ENCODE assay signal across 10 cellular contexts in genomic region chr22:45218974-45219373, GRCh38.
DNase-seq lines count a peak whose midpoint lies in the region; ATAC-seq and TF ChIP-seq lines count a peak whose summit lies in the region.
"Had no signal": no experiment of that assay in that cellular context is flagged by ENCODE, and none has a peak within 500 bp of the region (broad histone marks: within the 10 kb centered on the region; RNA-seq: fewer than 3 reads in every experiment).

No MANE protein-coding gene starts in this region.

- ATAC-seq in GM18868 (IDR thresholded peaks at IDR 0.05; ENCODE audit: unreplicated experiment), result peak; percentile 61
- ATAC-seq in GM18520 (IDR thresholded peaks at IDR 0.05; ENCODE audit: unreplicated experiment), result no peak
- no peak for ATAC-seq in HG03095 (IDR thresholded peaks at IDR 0.05; ENCODE audit: unreplicated experiment)

- peaks cover 28% of the 10 kb centered on the region for H3K4me1 Mint-ChIP-seq in nephron progenitor cell

- no peaks in the 10 kb centered on the region for H3K9me3 Mint-ChIP-seq in nephron progenitor cell

- H3K27me3 Mint-ChIP-seq in nephron progenitor cell (ENCODE audit: low read depth, poor library complexity), result peaks cover 9% of the 10 kb centered on the region

- no peaks in the 10 kb centered on the region for H3K36me3 Mint-ChIP-seq in nephron progenitor cell (ENCODE audit: low read depth)

- H3K27ac Mint-ChIP-seq in nephron progenitor cell, result no peak overlapping the region

- H3K4me3 ChIP-seq in fibroblast of mammary gland (ENCODE audit: control insufficient read depth, low read depth, low read length), result no peak overlapping the region
- H3K4me3 ChIP-seq: SK-N-MC, testis had no signal

- TF ChIP-seq CTCF in fibroblast of mammary gland (conservative IDR thresholded peaks at IDR 0.05; ENCODE audit: control insufficient read depth, insufficient read depth, low read depth, low read length) (no peak), nephron progenitor cell (IDR thresholded peaks at IDR 0.05) (no peak)

- DNase-seq in Ammon's horn (ENCODE audit: low spot score), result peak; percentile 79
- peak; percentile 1 for DNase-seq in NCI-H82 treated with DMSO at 0.1 percent for 48 hours (lab: John Stamatoyannopoulos, UW; ENCODE audit: unreplicated experiment)
- peak; percentile 65 for DNase-seq in fibroblast of mammary gland (ENCODE audit: low read depth)
- DNase-seq in nephron progenitor cell, result no peak
- no peak for DNase-seq in GM03348 (ENCODE audit: low spot score)
- DNase-seq: testis had no signal

- H3K4me3 Mint-ChIP-seq in nephron progenitor cell, result no peak overlapping the region

Comparison
In these comparisons a context has a peak if more than half of its experiments do, and no peak if none do; other contexts are left out.
1. DNase-seq: peak in Ammon's horn (single experiment), NCI-H82 treated with DMSO at 0.1 percent for 48 hours (single experiment) and fibroblast of mammary gland (single experiment); none in nephron progenitor cell (single experiment) and GM03348 (single experiment).